ENCODE assay signal across 16 cellular contexts in the genomic region with DNA sequence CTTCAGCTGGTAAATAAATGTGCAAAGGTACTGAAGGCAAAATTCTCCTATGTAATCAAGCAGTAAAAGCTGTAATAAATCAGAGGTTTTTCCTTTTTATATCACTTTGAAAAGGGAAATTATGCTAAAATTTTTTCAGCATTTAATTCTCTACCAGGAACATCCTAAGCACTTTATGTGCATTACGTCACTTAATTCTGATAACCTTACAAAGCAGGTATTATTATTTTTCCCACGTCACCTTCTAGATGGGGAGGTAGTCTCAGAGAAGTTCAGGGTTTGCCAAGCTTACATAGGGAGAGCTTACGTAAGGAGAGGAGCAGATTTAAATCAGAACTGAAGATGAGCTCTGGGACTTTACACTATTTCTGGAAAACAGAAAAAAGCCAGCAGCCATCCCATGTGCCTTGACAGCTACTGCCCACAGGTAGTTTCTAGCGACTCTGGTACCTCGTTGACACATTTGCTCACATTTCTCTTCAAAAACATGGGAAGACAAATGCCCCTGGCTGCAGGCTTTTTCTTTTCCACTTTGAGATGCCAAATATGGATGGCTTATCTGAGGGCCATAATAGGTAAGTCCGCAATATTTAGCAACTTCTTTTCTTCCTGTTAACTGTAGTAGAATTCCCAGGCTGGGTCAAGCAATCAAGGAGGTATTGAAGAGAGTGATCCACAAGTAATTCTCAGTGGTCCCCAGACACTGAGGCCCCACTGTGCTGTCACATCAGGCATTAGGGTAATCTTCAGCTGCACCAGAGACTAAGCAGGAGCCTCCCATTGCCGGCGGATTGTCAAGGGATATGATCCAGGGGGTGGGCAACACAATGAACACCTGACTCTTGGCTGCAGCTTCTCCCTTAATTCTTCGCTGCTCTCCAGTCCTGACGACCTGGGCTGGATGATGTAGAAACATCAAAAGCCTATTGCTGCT.
A peak's percentile ranks its signal among the peaks of the same experiment; 100 is the strongest.
DNase-seq lines count a peak whose midpoint lies in the region; ATAC-seq and TF ChIP-seq lines count a peak whose summit lies in the region.
"Had no signal": no experiment of that assay in that cellular context is flagged by ENCODE, and none has a peak within 500 bp of the region (broad histone marks: within the 10 kb centered on the region; RNA-seq: fewer than 3 reads in every experiment).

No MANE protein-coding gene starts in this region.

- WGBS in H9 (ENCODE audit: extremely low coverage, insufficient read length, low lambda C conversion rate), result no CpG with 5 or more reads among the region's 10 CpGs

- POLR2A ChIA-PET in activated B cell treated with CpG ODN at 0.5 μM for 24 hours (lab: Charles Lee), result interaction anchor here (0.6 to 1.3 kb wide), 3 partner anchors 23 to 44 kb away, joined by 3 to 4 read pairs (median 3); no protein-coding TSS in a partner anchor

- no peaks in the 10 kb centered on the region for H3K79me2 ChIP-seq in H9 (ENCODE audit: insufficient read depth, low read length)

- peaks cover 34% of the 10 kb centered on the region for H3K36me3 Mint-ChIP-seq in activated B cell treated with CpG ODN at 0.5 μM for 24 hours (ENCODE audit: low read depth)
- H3K36me3 Mint-ChIP-seq in nephron progenitor cell (ENCODE audit: low read depth), result peaks cover 44% of the 10 kb centered on the region
- peaks cover 0 to 4% (median 2%) of the 10 kb centered on the region in 3 experiments; a peak in 1 of 7 replicates for H3K36me3 Mint-ChIP-seq in H9 (ENCODE audit: insufficient read depth in 1 of 3, low read depth in 3 of 3)
- peaks cover 18% of the 10 kb centered on the region for H3K36me3 Mint-ChIP-seq in activated naive CD4-positive, alpha-beta T cell treated with anti-CD3 and anti-CD28 coated beads for 36 hours (ENCODE audit: low read depth)
- H3K36me3 Mint-ChIP-seq: CD4-positive, alpha-beta memory T cell had no signal

- TF ChIP-seq CTCF in activated B cell treated with CpG ODN at 0.5 μM for 24 hours (IDR thresholded peaks at IDR 0.05), result no peak
- TF ChIP-seq CTCF in dorsolateral prefrontal cortex (IDR thresholded peaks at IDR 0.05 in 54 of 56, conservative IDR thresholded peaks at IDR 0.05 in 2 of 56; ENCODE audit: low read depth in 1 of 56, partially characterized antibody in 56 of 56), result no peak
- TF ChIP-seq CTCF in nephron progenitor cell (IDR thresholded peaks at IDR 0.05), result no peak
- TF ChIP-seq CTCF in H9 (conservative IDR thresholded peaks at IDR 0.05), result no peak

- peaks cover 6% of the 10 kb centered on the region for H3K9me3 Mint-ChIP-seq in activated B cell treated with CpG ODN at 0.5 μM for 24 hours
- H3K9me3 Mint-ChIP-seq in nephron progenitor cell, result peaks cover 18% of the 10 kb centered on the region
- no peaks in the 10 kb centered on the region for H3K9me3 Mint-ChIP-seq in H9
- peaks cover 4% of the 10 kb centered on the region for H3K9me3 Mint-ChIP-seq in activated naive CD4-positive, alpha-beta T cell treated with anti-CD3 and anti-CD28 coated beads for 36 hours
- H3K9me3 Mint-ChIP-seq: GM23338 had no signal

- no peak overlapping the region for H3K23ac ChIP-seq in H9 (ENCODE audit: insufficient read length, low read depth, low read length)

- no peak overlapping the region for H3K4ac ChIP-seq in H9 (ENCODE audit: low read depth, low read length)

- H3K27me3 ChIP-seq in dorsolateral prefrontal cortex (no peaks in the 10 kb centered on the region), H9 (ENCODE audit: insufficient read depth, low read length) (no peaks in the 10 kb centered on the region)
- H3K27me3 ChIP-seq: BE2C had no signal

- intact Hi-C loops in activated B cell treated with CpG ODN at 0.5 μM for 24 hours (cut with micrococcal nuclease) (no loop called here), dorsolateral prefrontal cortex (cut with DNase I) (no loop called here)
- intact Hi-C loops in activated naive CD4-positive, alpha-beta T cell treated with anti-CD3 and anti-CD28 coated beads for 36 hours (cut with micrococcal nuclease), result no loop called here

- no peak for ATAC-seq in activated B cell treated with CpG ODN at 0.5 μM for 24 hours (ENCODE audit: low read depth)
- ATAC-seq: GM23338 had no signal

- H4K20me1 ChIP-seq in H9 (ENCODE audit: control insufficient read depth, insufficient read depth, insufficient read length), result no peaks in the 10 kb centered on the region

- H3K4me1 Mint-ChIP-seq in activated B cell treated with CpG ODN at 0.5 μM for 24 hours, result peaks cover 61% of the 10 kb centered on the region
- H3K4me1 Mint-ChIP-seq in nephron progenitor cell, result peaks cover 85% of the 10 kb centered on the region
- H3K4me1 Mint-ChIP-seq in H9, result peaks cover 31 to 37% of the 10 kb centered on the region in 2 experiments
- peaks cover 13% of the 10 kb centered on the region for H3K4me1 Mint-ChIP-seq in activated naive CD4-positive, alpha-beta T cell treated with anti-CD3 and anti-CD28 coated beads for 36 hours (ENCODE audit: low read depth)
- H3K4me1 Mint-ChIP-seq: CD4-positive, alpha-beta memory T cell had no signal

- H3K9me3 ChIP-seq in SK-N-MC (ENCODE audit: low read depth, low read length) (no peaks in the 10 kb centered on the region), H9 (ENCODE audit: control insufficient read depth, low read depth, low read length) (no peaks in the 10 kb centered on the region)
- H3K9me3 ChIP-seq: BE2C had no signal

- no peaks in the 10 kb centered on the region for H3K36me3 ChIP-seq in SK-N-MC (ENCODE audit: insufficient read depth, low read length)
- H3K36me3 ChIP-seq: BE2C had no signal

- H3K27ac Mint-ChIP-seq in activated B cell treated with CpG ODN at 0.5 μM for 24 hours, result peak overlapping the region; percentile 7
- peak overlapping the region; percentile 86 for H3K27ac Mint-ChIP-seq in nephron progenitor cell
- H3K27ac Mint-ChIP-seq in H9, result peak overlapping the region in 1 of 3 experiments; percentile 27; a peak in 2 of 7 replicates
- H3K27ac Mint-ChIP-seq in activated naive CD4-positive, alpha-beta T cell treated with anti-CD3 and anti-CD28 coated beads for 36 hours, result no peak overlapping the region
- H3K27ac Mint-ChIP-seq: CD4-positive, alpha-beta memory T cell; GM23338 had no signal

- H2AK5ac ChIP-seq in H9 (ENCODE audit: insufficient read length, low read length), result no peak overlapping the region

- H3K27me3 Mint-ChIP-seq in activated B cell treated with CpG ODN at 0.5 μM for 24 hours, result no peaks in the 10 kb centered on the region
- H3K27me3 Mint-ChIP-seq in nephron progenitor cell (ENCODE audit: low read depth, poor library complexity), result peaks cover 6% of the 10 kb centered on the region
- H3K27me3 Mint-ChIP-seq in H9 (ENCODE audit: low read depth), result no peaks in the 10 kb centered on the region
- no peaks in the 10 kb centered on the region for H3K27me3 Mint-ChIP-seq in activated naive CD4-positive, alpha-beta T cell treated with anti-CD3 and anti-CD28 coated beads for 36 hours (ENCODE audit: low read depth)
- H3K27me3 Mint-ChIP-seq: CD4-positive, alpha-beta memory T cell had no signal

- no peak overlapping the region for H3T11ph ChIP-seq in H9 (ENCODE audit: low read length)

- no peaks in the 10 kb centered on the region for H3K79me1 ChIP-seq in H9 (ENCODE audit: insufficient read depth, low read depth, low read length, poor library complexity, severe bottlenecking)

- H3K56ac ChIP-seq in H9 (ENCODE audit: insufficient read length, low read depth, low read length), result no peak overlapping the region

- no peak overlapping the region for H3K4me3 ChIP-seq in SK-N-MC
- H3K4me3 ChIP-seq in dorsolateral prefrontal cortex, result no peak overlapping the region
- H3K4me3 ChIP-seq: GM23338 had no signal

- H3K18ac ChIP-seq in H9 (ENCODE audit: insufficient read length, low read depth, low read length), result no peak overlapping the region

- H3K27ac ChIP-seq in SK-N-MC, result peak overlapping the region; percentile 80
- peak overlapping the region in 50 of 59 donors; percentile 7 to 76 (median 58) for H3K27ac ChIP-seq in dorsolateral prefrontal cortex
- no peak overlapping the region for H3K27ac ChIP-seq in H9 (ENCODE audit: insufficient read length, low read depth, low read length)
- H3K27ac ChIP-seq: C4-2B had no signal

- CTCF ChIA-PET in activated B cell treated with CpG ODN at 0.5 μM for 24 hours (lab: Charles Lee), result interaction anchor here (1.0 to 1.5 kb wide), 3 partner anchors 10 to 40 kb away, joined by 3 read pairs; no protein-coding TSS in a partner anchor
- CTCF ChIA-PET in activated naive CD4-positive, alpha-beta T cell treated with anti-CD3 and anti-CD28 coated beads for 36 hours (lab: Charles Lee), result interaction anchor here (0.6 kb wide), 1 partner anchor 28 kb away, joined by 3 read pairs; no protein-coding TSS in a partner anchor

- H3K4me3 Mint-ChIP-seq in activated B cell treated with CpG ODN at 0.5 μM for 24 hours (no peak overlapping the region), nephron progenitor cell (no peak overlapping the region), H9 (no peak overlapping the region)
- H3K4me3 Mint-ChIP-seq in activated naive CD4-positive, alpha-beta T cell treated with anti-CD3 and anti-CD28 coated beads for 36 hours, result no peak overlapping the region
- H3K4me3 Mint-ChIP-seq: CD4-positive, alpha-beta memory T cell; GM23338 had no signal

- no peak overlapping the region for H2AFZ ChIP-seq in H9 (ENCODE audit: low read length)
- H2AFZ ChIP-seq: GM23338 had no signal

- H4K91ac ChIP-seq in H9 (ENCODE audit: insufficient read length, low read depth, low read length), result no peak overlapping the region

- H2BK12ac ChIP-seq in H9 (ENCODE audit: insufficient read length, low read depth, low read length), result no peak overlapping the region

- H4K5ac ChIP-seq in H9 (ENCODE audit: insufficient read length, low read depth, low read length), result no peak overlapping the region

- H3K14ac ChIP-seq in H9 (ENCODE audit: insufficient read depth, low read length), result no peak overlapping the region

- H3K9ac ChIP-seq in SK-N-MC (ENCODE audit: insufficient read length) (no peak overlapping the region), H9 (ENCODE audit: extremely low read depth, insufficient read length, low read length) (no peak overlapping the region)

- no peak overlapping the region for H4K8ac ChIP-seq in H9 (replicated peaks; ENCODE audit: insufficient read length, low read depth, low read length)

- H2BK5ac ChIP-seq in H9 (ENCODE audit: insufficient read length, low read length), result no peak overlapping the region

- H3K4me1 ChIP-seq in H9 (ENCODE audit: insufficient read depth, low read length), result no peaks in the 10 kb centered on the region; the same call in 1 of the 2 replicates
- H3K4me1 ChIP-seq: BE2C had no signal

- no peak overlapping the region for H2BK120ac ChIP-seq in H9 (ENCODE audit: low read depth, low read length, poor library complexity, severe bottlenecking)

- H2BK20ac ChIP-seq in H9 (ENCODE audit: low read depth, low read length, poor library complexity, severe bottlenecking), result no peak overlapping the region

- H2BK15ac ChIP-seq in H9 (ENCODE audit: low read depth, low read length), result no peak overlapping the region

- H3K23me2 ChIP-seq in H9 (ENCODE audit: insufficient read length, low read depth, low read length, poor library complexity, severe bottlenecking), result no peaks in the 10 kb centered on the region

- no peak for DNase-seq in SK-N-MC (ENCODE audit: low read depth, low spot score)
- DNase-seq in activated B cell treated with CpG ODN at 0.5 μM for 24 hours, result no peak
- no peak for DNase-seq in dorsolateral prefrontal cortex
- no peak for DNase-seq in nephron progenitor cell
- no peak for DNase-seq in activated CD8-positive, alpha-beta memory T cell treated with anti-CD3 and anti-CD28 coated beads for 24 hours
- no peak for DNase-seq in NCI-H1694 treated with DMSO at 0.1 percent for 48 hours (lab: John Stamatoyannopoulos, UW)
- no peak for DNase-seq in H9
- no peak for DNase-seq in activated naive CD4-positive, alpha-beta T cell treated with anti-CD3 and anti-CD28 coated beads for 36 hours
- DNase-seq: BE2C; CD4-positive, alpha-beta memory T cell; DMS153; DMS79 treated with DMSO at 0.1 percent for 48 hours; EL; H7 had no signal

- H3K4me2 ChIP-seq in H9 (ENCODE audit: insufficient read depth, insufficient read length, low read length), result no peak overlapping the region
- H3K4me2 ChIP-seq: GM23338 had no signal
